In genomic region chr4:38499101-38499500, GRCh38 we compare ENCODE assay signal across 33 cellular contexts.
"Had no signal": no experiment of that assay in that cellular context is flagged by ENCODE, and none has a peak within 500 bp of the region (broad histone marks: within the 10 kb centered on the region; RNA-seq: fewer than 3 reads in every experiment).

No MANE protein-coding gene starts in this region.

- H3K27me3 ChIP-seq: body of pancreas, breast epithelium, Peyer's patch had no signal

- H3K4me1 Mint-ChIP-seq: activated T-helper 17 cell treated with anti-CD3 and anti-CD28 coated beads, Interleukin-2, amount 50 U/mL, for 72 hours had no signal

- H3K27me3 Mint-ChIP-seq: activated CD8-positive, alpha-beta T cell treated with anti-CD3 and anti-CD28 coated beads for 36 hours; activated naive CD8-positive, alpha-beta T cell treated with anti-CD3 and anti-CD28 coated beads for 36 hours; activated T-helper 17 cell treated with anti-CD3 and anti-CD28 coated beads, Interleukin-2, amount 50 U/mL, for 72 hours had no signal

- DNase-seq: activated CD4-positive, alpha-beta T cell treated with anti-CD3 and anti-CD28 coated beads, Interleukin-2, amount 10 ng/mL, durations not matched to agents 24 days and 14 days; activated CD4-positive, alpha-beta T cell treated with anti-CD3 and anti-CD28 coated beads, Interleukin-2, amount 50 U/mL, for 4 hours; activated CD8-positive, alpha-beta T cell treated with anti-CD3 and anti-CD28 coated beads for 36 hours; activated effector memory CD4-positive, alpha-beta T cell treated with anti-CD3 and anti-CD28 coated beads, Interleukin-2, amount 50 U/mL, for 16 hours; activated naive CD4-positive, alpha-beta T cell; activated naive CD4-positive, alpha-beta T cell treated with anti-CD3 and anti-CD28 coated beads, Interleukin-2, amount 50 U/mL, for 16 hours; activated naive CD8-positive, alpha-beta T cell treated with anti-CD3 and anti-CD28 coated beads for 36 hours; activated T-cell treated with anti-CD3 and anti-CD28 coated beads, Interleukin-2, amount 50 U/mL, for 1 hour; activated T-cell treated with anti-CD3 and anti-CD28 coated beads, Interleukin-2, amount 50 U/mL, for 72 hours; amniotic stem cell; aorta; body of pancreas; caudate nucleus; cerebellar nuclear complex; MM.1S; MV-4-11; NCI-H1092; NCI-H1436 treated with DMSO at 0.1 percent for 48 hours; NCI-H1694 treated with DMSO at 0.1 percent for 48 hours; NCI-H2029; NCI-H510A; NCI-H526; NCI-H748 treated with DMSO at 0.1 percent for 48 hours; NK-92 treated with Interleukin-12 subunit alpha and Interleukin-12 subunit beta, amount 100 ng/mL, for 24 hours; PC-3; Peyer's patch; SIG-M5; T1000; WERI-Rb-1 had no signal

- H3K4me3 Mint-ChIP-seq: activated CD4-positive, alpha-beta T cell treated with anti-CD3 and anti-CD28 coated beads, Interleukin-2, amount 10 ng/mL, durations not matched to agents 24 days and 14 days; activated CD8-positive, alpha-beta T cell treated with anti-CD3 and anti-CD28 coated beads for 36 hours; activated naive CD8-positive, alpha-beta T cell treated with anti-CD3 and anti-CD28 coated beads for 36 hours; activated T-cell treated with anti-CD3 and anti-CD28 coated beads, Interleukin-2, amount 50 U/mL, for 72 hours; activated T-helper 17 cell treated with anti-CD3 and anti-CD28 coated beads, Interleukin-2, amount 50 U/mL, for 72 hours had no signal

- H3K4me1 ChIP-seq: body of pancreas, breast epithelium, Peyer's patch had no signal

- H3K36me3 Mint-ChIP-seq: activated naive CD8-positive, alpha-beta T cell treated with anti-CD3 and anti-CD28 coated beads for 36 hours had no signal

- H3K27ac ChIP-seq: body of pancreas, breast epithelium, Peyer's patch, RWPE1, WERI-Rb-1 had no signal

- H3K27ac Mint-ChIP-seq: activated CD4-positive, alpha-beta T cell treated with anti-CD3 and anti-CD28 coated beads, Interleukin-2, amount 10 ng/mL, durations not matched to agents 24 days and 14 days; activated CD8-positive, alpha-beta T cell treated with anti-CD3 and anti-CD28 coated beads for 36 hours; activated naive CD8-positive, alpha-beta T cell treated with anti-CD3 and anti-CD28 coated beads for 36 hours; activated T-cell treated with anti-CD3 and anti-CD28 coated beads, Interleukin-2, amount 50 U/mL, for 72 hours; activated T-helper 17 cell treated with anti-CD3 and anti-CD28 coated beads, Interleukin-2, amount 50 U/mL, for 72 hours had no signal

- H3K9me3 Mint-ChIP-seq: activated CD4-positive, alpha-beta T cell treated with anti-CD3 and anti-CD28 coated beads, Interleukin-2, amount 10 ng/mL, durations not matched to agents 24 days and 14 days; activated CD8-positive, alpha-beta T cell treated with anti-CD3 and anti-CD28 coated beads for 36 hours; activated naive CD8-positive, alpha-beta T cell treated with anti-CD3 and anti-CD28 coated beads for 36 hours; activated T-cell treated with anti-CD3 and anti-CD28 coated beads, Interleukin-2, amount 50 U/mL, for 72 hours; activated T-helper 17 cell treated with anti-CD3 and anti-CD28 coated beads, Interleukin-2, amount 50 U/mL, for 72 hours had no signal

- H3K36me3 ChIP-seq: breast epithelium, Peyer's patch, WERI-Rb-1 had no signal

- H3K4me3 ChIP-seq: body of pancreas, breast epithelium, Peyer's patch had no signal

- ATAC-seq: activated CD8-positive, alpha-beta T cell treated with anti-CD3 and anti-CD28 coated beads for 36 hours; activated T-cell treated with anti-CD3 and anti-CD28 coated beads, Interleukin-2, amount 50 U/mL, for 72 hours; activated T-helper 17 cell treated with anti-CD3 and anti-CD28 coated beads, Interleukin-2, amount 50 U/mL, for 72 hours; body of pancreas; PC-3; Right ventricle myocardium inferior had no signal

- H3K9me3 ChIP-seq: body of pancreas, breast epithelium, Peyer's patch had no signal
